1 cellular context compared by ENCODE assay signal in genomic region chr10:100287756-100288155, GRCh38.
TF ChIP-seq lines count a peak whose summit lies in the region.

No MANE protein-coding gene starts in this region.

TF ChIP-seq in H1, 55 proteins besides CTCF, POLR2A, EP300 and RAD21:
- TF ChIP-seq CBX8 (IDR thresholded peaks at IDR 0.05; ENCODE audit: borderline replicate concordance, low read depth, low read length) (no peak), POLR2AphosphoS5 (IDR thresholded peaks at IDR 0.05; ENCODE audit: low read depth, low read length) (no peak), TBP (IDR thresholded peaks at IDR 0.05; ENCODE audit: low read depth, low read length) (no peak), TAF7 (optimal IDR thresholded peaks at IDR 0.05; ENCODE audit: borderline replicate concordance, low read depth, low read length) (no peak), TAF1 (IDR thresholded peaks at IDR 0.05; ENCODE audit: low read depth, low read length) (no peak), PHF8 (conservative IDR thresholded peaks at IDR 0.05; ENCODE audit: low read depth, low read length) (no peak), EZH2 (IDR thresholded peaks at IDR 0.05; ENCODE audit: low read depth, low read length, severe bottlenecking) (no peak), SIRT6 (IDR thresholded peaks at IDR 0.05; ENCODE audit: low read length) (no peak)
- TF ChIP-seq, protein P1, sequence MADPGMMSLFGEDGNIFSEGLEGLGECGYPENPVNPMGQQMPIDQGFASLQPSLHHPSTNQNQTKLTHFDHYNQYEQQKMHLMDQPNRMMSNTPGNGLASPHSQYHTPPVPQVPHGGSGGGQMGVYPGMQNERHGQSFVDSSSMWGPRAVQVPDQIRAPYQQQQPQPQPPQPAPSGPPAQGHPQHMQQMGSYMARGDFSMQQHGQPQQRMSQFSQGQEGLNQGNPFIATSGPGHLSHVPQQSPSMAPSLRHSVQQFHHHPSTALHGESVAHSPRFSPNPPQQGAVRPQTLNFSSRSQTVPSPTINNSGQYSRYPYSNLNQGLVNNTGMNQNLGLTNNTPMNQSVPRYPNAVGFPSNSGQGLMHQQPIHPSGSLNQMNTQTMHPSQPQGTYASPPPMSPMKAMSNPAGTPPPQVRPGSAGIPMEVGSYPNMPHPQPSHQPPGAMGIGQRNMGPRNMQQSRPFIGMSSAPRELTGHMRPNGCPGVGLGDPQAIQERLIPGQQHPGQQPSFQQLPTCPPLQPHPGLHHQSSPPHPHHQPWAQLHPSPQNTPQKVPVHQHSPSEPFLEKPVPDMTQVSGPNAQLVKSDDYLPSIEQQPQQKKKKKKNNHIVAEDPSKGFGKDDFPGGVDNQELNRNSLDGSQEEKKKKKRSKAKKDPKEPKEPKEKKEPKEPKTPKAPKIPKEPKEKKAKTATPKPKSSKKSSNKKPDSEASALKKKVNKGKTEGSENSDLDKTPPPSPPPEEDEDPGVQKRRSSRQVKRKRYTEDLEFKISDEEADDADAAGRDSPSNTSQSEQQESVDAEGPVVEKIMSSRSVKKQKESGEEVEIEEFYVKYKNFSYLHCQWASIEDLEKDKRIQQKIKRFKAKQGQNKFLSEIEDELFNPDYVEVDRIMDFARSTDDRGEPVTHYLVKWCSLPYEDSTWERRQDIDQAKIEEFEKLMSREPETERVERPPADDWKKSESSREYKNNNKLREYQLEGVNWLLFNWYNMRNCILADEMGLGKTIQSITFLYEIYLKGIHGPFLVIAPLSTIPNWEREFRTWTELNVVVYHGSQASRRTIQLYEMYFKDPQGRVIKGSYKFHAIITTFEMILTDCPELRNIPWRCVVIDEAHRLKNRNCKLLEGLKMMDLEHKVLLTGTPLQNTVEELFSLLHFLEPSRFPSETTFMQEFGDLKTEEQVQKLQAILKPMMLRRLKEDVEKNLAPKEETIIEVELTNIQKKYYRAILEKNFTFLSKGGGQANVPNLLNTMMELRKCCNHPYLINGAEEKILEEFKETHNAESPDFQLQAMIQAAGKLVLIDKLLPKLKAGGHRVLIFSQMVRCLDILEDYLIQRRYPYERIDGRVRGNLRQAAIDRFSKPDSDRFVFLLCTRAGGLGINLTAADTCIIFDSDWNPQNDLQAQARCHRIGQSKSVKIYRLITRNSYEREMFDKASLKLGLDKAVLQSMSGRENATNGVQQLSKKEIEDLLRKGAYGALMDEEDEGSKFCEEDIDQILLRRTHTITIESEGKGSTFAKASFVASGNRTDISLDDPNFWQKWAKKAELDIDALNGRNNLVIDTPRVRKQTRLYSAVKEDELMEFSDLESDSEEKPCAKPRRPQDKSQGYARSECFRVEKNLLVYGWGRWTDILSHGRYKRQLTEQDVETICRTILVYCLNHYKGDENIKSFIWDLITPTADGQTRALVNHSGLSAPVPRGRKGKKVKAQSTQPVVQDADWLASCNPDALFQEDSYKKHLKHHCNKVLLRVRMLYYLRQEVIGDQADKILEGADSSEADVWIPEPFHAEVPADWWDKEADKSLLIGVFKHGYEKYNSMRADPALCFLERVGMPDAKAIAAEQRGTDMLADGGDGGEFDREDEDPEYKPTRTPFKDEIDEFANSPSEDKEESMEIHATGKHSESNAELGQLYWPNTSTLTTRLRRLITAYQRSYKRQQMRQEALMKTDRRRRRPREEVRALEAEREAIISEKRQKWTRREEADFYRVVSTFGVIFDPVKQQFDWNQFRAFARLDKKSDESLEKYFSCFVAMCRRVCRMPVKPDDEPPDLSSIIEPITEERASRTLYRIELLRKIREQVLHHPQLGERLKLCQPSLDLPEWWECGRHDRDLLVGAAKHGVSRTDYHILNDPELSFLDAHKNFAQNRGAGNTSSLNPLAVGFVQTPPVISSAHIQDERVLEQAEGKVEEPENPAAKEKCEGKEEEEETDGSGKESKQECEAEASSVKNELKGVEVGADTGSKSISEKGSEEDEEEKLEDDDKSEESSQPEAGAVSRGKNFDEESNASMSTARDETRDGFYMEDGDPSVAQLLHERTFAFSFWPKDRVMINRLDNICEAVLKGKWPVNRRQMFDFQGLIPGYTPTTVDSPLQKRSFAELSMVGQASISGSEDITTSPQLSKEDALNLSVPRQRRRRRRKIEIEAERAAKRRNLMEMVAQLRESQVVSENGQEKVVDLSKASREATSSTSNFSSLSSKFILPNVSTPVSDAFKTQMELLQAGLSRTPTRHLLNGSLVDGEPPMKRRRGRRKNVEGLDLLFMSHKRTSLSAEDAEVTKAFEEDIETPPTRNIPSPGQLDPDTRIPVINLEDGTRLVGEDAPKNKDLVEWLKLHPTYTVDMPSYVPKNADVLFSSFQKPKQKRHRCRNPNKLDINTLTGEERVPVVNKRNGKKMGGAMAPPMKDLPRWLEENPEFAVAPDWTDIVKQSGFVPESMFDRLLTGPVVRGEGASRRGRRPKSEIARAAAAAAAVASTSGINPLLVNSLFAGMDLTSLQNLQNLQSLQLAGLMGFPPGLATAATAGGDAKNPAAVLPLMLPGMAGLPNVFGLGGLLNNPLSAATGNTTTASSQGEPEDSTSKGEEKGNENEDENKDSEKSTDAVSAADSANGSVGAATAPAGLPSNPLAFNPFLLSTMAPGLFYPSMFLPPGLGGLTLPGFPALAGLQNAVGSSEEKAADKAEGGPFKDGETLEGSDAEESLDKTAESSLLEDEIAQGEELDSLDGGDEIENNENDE (IDR thresholded peaks at IDR 0.05; ENCODE audit: insufficient replicate concordance, low read length), result no peak
- TF ChIP-seq, protein P2, sequence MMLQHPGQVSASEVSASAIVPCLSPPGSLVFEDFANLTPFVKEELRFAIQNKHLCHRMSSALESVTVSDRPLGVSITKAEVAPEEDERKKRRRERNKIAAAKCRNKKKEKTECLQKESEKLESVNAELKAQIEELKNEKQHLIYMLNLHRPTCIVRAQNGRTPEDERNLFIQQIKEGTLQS (IDR thresholded peaks at IDR 0.05; ENCODE audit: insufficient read depth, low read depth, low read length), result no peak
